ENCODE assay signal across 8 cellular contexts in genomic region chr3:50356553-50356952, GRCh38. TPM values are rescaled to one million over a fixed set of nuclear protein-coding genes. Genes with fewer than 3 reads are reported as not detected.
DNase-seq lines count a peak whose midpoint lies in the region; ATAC-seq and TF ChIP-seq lines count a peak whose summit lies in the region.

No MANE protein-coding gene starts in this region.

- H3K79me1 ChIP-seq in mesendoderm (ENCODE audit: low read length) = peaks cover 28% of the 10 kb centered on the region

- no peaks in the 10 kb centered on the region for H3K36me3 ChIP-seq in ACC112 (ENCODE audit: insufficient read depth, low read length)
- peaks cover 3% of the 10 kb centered on the region for H3K36me3 ChIP-seq in mesendoderm (ENCODE audit: control insufficient read depth, insufficient read depth, low read length)

- H3K4me3 Mint-ChIP-seq in HFFc6 = peak overlapping the region; percentile 97

- in situ Hi-C loops in astrocyte of the spinal cord (cut with HindIII; ENCODE audit: low sequenced_read_pairs) = no loop called here

- no peak overlapping the region for H3K18ac ChIP-seq in mesendoderm (ENCODE audit: low read length)

- TF ChIP-seq CTCF in HFFc6 (IDR thresholded peaks at IDR 0.05) (no peak), astrocyte of the spinal cord (IDR thresholded peaks at IDR 0.05; ENCODE audit: low read depth, low read length) (no peak), omental fat pad (IDR thresholded peaks at IDR 0.05) (no peak)

- H3K4me3 ChIP-seq in ACC112 (ENCODE audit: low read depth, low read length) (peak overlapping the region; percentile 88), astrocyte of the spinal cord (ENCODE audit: low read depth, low read length) (peak overlapping the region; percentile 88), mesendoderm (ENCODE audit: low read length) (no peak overlapping the region)

- peak overlapping the region; percentile 97 for H3K9ac ChIP-seq in mesendoderm (ENCODE audit: low read length)

- DNase-seq in HFFc6 = no peak
- no peak for DNase-seq in astrocyte of the spinal cord (ENCODE audit: low read depth, low spot score)
- no peak for DNase-seq in mesendoderm
- DNase-seq in SHP77 treated with DMSO at 0.1 percent for 48 hours (lab: John Stamatoyannopoulos, UW) = no peak
- DNase-seq in omental fat pad (ENCODE audit: low spot score) = no peak
- no peak for DNase-seq in SKM-1 treated with dmso at 0.1 percent for 144 hours (lab: John Stamatoyannopoulos, UW; ENCODE audit: unreplicated experiment)

- no peak overlapping the region for H3K27ac ChIP-seq in ACC112 (ENCODE audit: low read depth, low read length)
- no peak overlapping the region for H3K27ac ChIP-seq in mesendoderm (ENCODE audit: low read depth, low read length)

- H3K79me2 ChIP-seq in ACC112 (ENCODE audit: control insufficient read depth, insufficient read depth, low read length, unreplicated experiment) (peaks cover 58% of the 10 kb centered on the region), mesendoderm (ENCODE audit: control insufficient read depth, insufficient read depth, low read length) (peaks cover 17% of the 10 kb centered on the region)

- H3K56ac ChIP-seq in mesendoderm (ENCODE audit: low read length) = no peak overlapping the region

- H3K9me3 Mint-ChIP-seq in HFFc6 = no peaks in the 10 kb centered on the region

- no peak overlapping the region for H2BK120ac ChIP-seq in mesendoderm (ENCODE audit: low read depth, low read length)

- H2BK5ac ChIP-seq in mesendoderm (ENCODE audit: low read length) = no peak overlapping the region

- no peak overlapping the region for H3K4ac ChIP-seq in mesendoderm (ENCODE audit: low read depth, low read length)

- H2AK5ac ChIP-seq in mesendoderm (ENCODE audit: low read length) = no peak overlapping the region

- no peak overlapping the region for H2BK15ac ChIP-seq in mesendoderm (replicated peaks; ENCODE audit: low read depth)

- ATAC-seq in omental fat pad (ENCODE audit: low FRiP score) (no peak), HG03097 (IDR thresholded peaks at IDR 0.05; ENCODE audit: low FRiP score, unreplicated experiment) (no peak)

- no CpG with 5 or more reads among the region's 5 CpGs for WGBS in mesendoderm (ENCODE audit: extremely low coverage, insufficient coverage, low lambda C conversion rate)

- H3K4me1 Mint-ChIP-seq in HFFc6 (ENCODE audit: low read depth) = peaks cover 40% of the 10 kb centered on the region

- no peak overlapping the region for H4K5ac ChIP-seq in mesendoderm (ENCODE audit: low read length)

- no peak overlapping the region for H4K8ac ChIP-seq in mesendoderm (ENCODE audit: low read depth, low read length)

- peaks cover 32% of the 10 kb centered on the region for H3K4me1 ChIP-seq in ACC112 (ENCODE audit: control insufficient read depth, insufficient read depth, low read length, unreplicated experiment)
- peaks cover 18% of the 10 kb centered on the region for H3K4me1 ChIP-seq in mesendoderm (ENCODE audit: control insufficient read depth, low read depth, low read length)

- H3K23ac ChIP-seq in mesendoderm (ENCODE audit: low read length) = no peak overlapping the region

- H2AFZ ChIP-seq in ACC112 (ENCODE audit: low read length, unreplicated experiment) = no peak overlapping the region

- H3K27me3 ChIP-seq in ACC112 (ENCODE audit: insufficient read depth, low read length) (no peaks in the 10 kb centered on the region), mesendoderm (ENCODE audit: insufficient read depth, low read length, poor library complexity) (no peaks in the 10 kb centered on the region)

- peaks cover 3% of the 10 kb centered on the region; the same call in 1 of the 2 replicates for H3K27me3 Mint-ChIP-seq in HFFc6 (ENCODE audit: insufficient read depth)

- H3K36me3 Mint-ChIP-seq in HFFc6 (ENCODE audit: low read depth) = peaks cover 24% of the 10 kb centered on the region

- H3K4me2 ChIP-seq in mesendoderm (ENCODE audit: low read length) = no peak overlapping the region

- no peak overlapping the region for H3K27ac Mint-ChIP-seq in HFFc6

RNA-seq across cellular contexts. Expression of gene TMEM115, which starts 2.8 kb away (rescaled TPM):
- total RNA-seq in HFFc6 (2021; fragmentation: NEBNext Ultra II Directional; extraction: Animal tissue kit (Norgen Biotek cat#: 25700)) = 10 to 100 TPM; 51.7 to 65.7 (median 54.4) TPM
- 24.8 TPM for polyA plus RNA-seq in mesendoderm (2013, experiment 1 of 2)
- 23.9 TPM for polyA plus RNA-seq in mesendoderm (2013, experiment 2 of 2)
- 10 to 100 TPM; 41.5 to 70.6 (median 52.1) TPM for total RNA-seq in omental fat pad

RNA-seq across cellular contexts. Expression of gene CYB561D2, which starts 5.9 kb away (rescaled TPM):
- total RNA-seq in HFFc6 (2021; fragmentation: NEBNext Ultra II Directional; extraction: Animal tissue kit (Norgen Biotek cat#: 25700)) = 10 to 100 TPM; 20.5 to 25.2 (median 24.0) TPM
- polyA plus RNA-seq in mesendoderm (2013, experiment 1 of 2) = 7.8 TPM
- polyA plus RNA-seq in mesendoderm (2013, experiment 2 of 2) = 8.6 TPM
- total RNA-seq in omental fat pad = 10 to 100 TPM; 26.4 to 33.7 (median 30.2) TPM

RNA-seq across cellular contexts. Expression of gene NPRL2, which starts 6.0 kb away (rescaled TPM):
- 10 to 100 TPM; 12.3 to 18.7 (median 17.4) TPM for total RNA-seq in HFFc6 (2021; fragmentation: NEBNext Ultra II Directional; extraction: Animal tissue kit (Norgen Biotek cat#: 25700))
- 9.4 TPM for polyA plus RNA-seq in mesendoderm (2013, experiment 1 of 2)
- 9.6 TPM for polyA plus RNA-seq in mesendoderm (2013, experiment 2 of 2)
- 10 to 100 TPM in 3 of 4 donors, 1 to 10 TPM in 1; 9.5 to 22.7 (median 13.9) TPM for total RNA-seq in omental fat pad

RNA-seq across cellular contexts. Expression of gene ZMYND10, which starts 11.0 kb away (rescaled TPM):
- 1 to 10 TPM in 2 of 6 experiments, under 1 TPM in 3, not detected in 1; 0.78 to 1.3 (median 0.83) TPM for total RNA-seq in HFFc6 (2021; fragmentation: NEBNext Ultra II Directional; extraction: Animal tissue kit (Norgen Biotek cat#: 25700))
- 0.18 TPM for polyA plus RNA-seq in mesendoderm (2013, experiment 1 of 2)
- 0.13 TPM for polyA plus RNA-seq in mesendoderm (2013, experiment 2 of 2)
- 1 to 10 TPM in 1 of 4 donors, under 1 TPM in 3; 0.28 to 2.1 (median 0.64) TPM for total RNA-seq in omental fat pad

RNA-seq across cellular contexts. Expression of gene RASSF1, which starts 15.9 kb away (rescaled TPM):
- total RNA-seq in HFFc6 (2021; fragmentation: NEBNext Ultra II Directional; extraction: Animal tissue kit (Norgen Biotek cat#: 25700)) = 10 to 100 TPM; 30.9 to 37.0 (median 34.1) TPM
- polyA plus RNA-seq in mesendoderm (2013, experiment 1 of 2) = 6.8 TPM
- 7.2 TPM for polyA plus RNA-seq in mesendoderm (2013, experiment 2 of 2)
- total RNA-seq in omental fat pad = 10 to 100 TPM; 42.1 to 82.0 (median 53.3) TPM
